ENCODE assay signal across 16 cellular contexts in genomic region chr3:54294214-54294613, GRCh38.
DNase-seq lines count a peak whose midpoint lies in the region; TF ChIP-seq lines count a peak whose summit lies in the region.
"Had no signal": no experiment of that assay in that cellular context is flagged by ENCODE, and none has a peak within 500 bp of the region (broad histone marks: within the 10 kb centered on the region; RNA-seq: fewer than 3 reads in every experiment).

No MANE protein-coding gene starts in this region.

- H3K36me3 Mint-ChIP-seq in activated CD4-positive, alpha-beta memory T cell treated with anti-CD3 and anti-CD28 coated beads for 36 hours, result no peaks in the 10 kb centered on the region
- H3K36me3 Mint-ChIP-seq: CD4-positive, alpha-beta memory T cell had no signal

- H3K4me1 Mint-ChIP-seq in activated CD4-positive, alpha-beta memory T cell treated with anti-CD3 and anti-CD28 coated beads for 36 hours (ENCODE audit: low read depth), result no peaks in the 10 kb centered on the region
- H3K4me1 Mint-ChIP-seq: CD4-positive, alpha-beta memory T cell had no signal

- no peaks in the 10 kb centered on the region for H3K27me3 Mint-ChIP-seq in activated CD4-positive, alpha-beta memory T cell treated with anti-CD3 and anti-CD28 coated beads for 36 hours

- peak; percentile 29; the same call in 1 of the 2 replicates for TF ChIP-seq CTCF in WERI-Rb-1 (IDR thresholded peaks at IDR 0.05; ENCODE audit: low read depth, low read length)

- no peak overlapping the region for H3K4me3 ChIP-seq in Jurkat, Clone E6-1 (ENCODE audit: low read length)
- no peak overlapping the region for H3K4me3 ChIP-seq in WERI-Rb-1 (ENCODE audit: low read depth, low read length)
- H3K4me3 ChIP-seq: MG63, SJCRH30 had no signal

- no peak overlapping the region for H3K4me3 Mint-ChIP-seq in activated CD4-positive, alpha-beta memory T cell treated with anti-CD3 and anti-CD28 coated beads for 36 hours
- H3K4me3 Mint-ChIP-seq: CD4-positive, alpha-beta memory T cell had no signal

- H3K36me3 ChIP-seq in WERI-Rb-1, result no peaks in the 10 kb centered on the region
- H3K36me3 ChIP-seq: MG63, SJCRH30 had no signal

- H3K9me3 Mint-ChIP-seq in activated CD4-positive, alpha-beta memory T cell treated with anti-CD3 and anti-CD28 coated beads for 36 hours, result peaks cover 2% of the 10 kb centered on the region

- CTCF ChIA-PET in activated CD4-positive, alpha-beta memory T cell treated with anti-CD3 and anti-CD28 coated beads for 36 hours (lab: Charles Lee), result no interaction called here

- no peak overlapping the region for H3K27ac ChIP-seq in WERI-Rb-1
- H3K27ac ChIP-seq: SJCRH30 had no signal

- no peaks in the 10 kb centered on the region for H3K27me3 ChIP-seq in WERI-Rb-1 (ENCODE audit: insufficient read depth, low read depth, severe bottlenecking)
- H3K27me3 ChIP-seq: MG63, SJCRH30 had no signal

- DNase-seq in ELF-1 (ENCODE audit: low read depth, low spot score) (peak; percentile 50), WERI-Rb-1 (no peak), islet precursor cell (peak; percentile 60), NCI-H1436 (lab: John Stamatoyannopoulos, UW) (no peak), GM19238 (ENCODE audit: insufficient read length, low spot score) (no peak), HuH-7 (ENCODE audit: low spot score) (no peak)
- peak; percentile 9 for DNase-seq in Jurkat, Clone E6-1 (ENCODE audit: low read depth, low spot score)
- no peak for DNase-seq in activated CD4-positive, alpha-beta memory T cell treated with anti-CD3 and anti-CD28 coated beads for 36 hours
- DNase-seq: AML-193; CD4-positive, alpha-beta memory T cell; KG1; MG63; NCI-H1930; RPMI8226; SW 1271 had no signal

- POLR2A ChIA-PET in activated CD4-positive, alpha-beta memory T cell treated with anti-CD3 and anti-CD28 coated beads for 36 hours (lab: Charles Lee), result no interaction called here

- H3K27ac Mint-ChIP-seq in activated CD4-positive, alpha-beta memory T cell treated with anti-CD3 and anti-CD28 coated beads for 36 hours, result no peak overlapping the region
- H3K27ac Mint-ChIP-seq: CD4-positive, alpha-beta memory T cell had no signal

- intact Hi-C loops in activated CD4-positive, alpha-beta memory T cell treated with anti-CD3 and anti-CD28 coated beads for 36 hours (cut with micrococcal nuclease), result no loop called here

- H3K9me3 ChIP-seq in WERI-Rb-1 (ENCODE audit: severe bottlenecking), result no peaks in the 10 kb centered on the region
- H3K9me3 ChIP-seq: MG63, SJCRH30 had no signal

Comparison
In these comparisons a context has a peak if more than half of its experiments do, and no peak if none do; other contexts are left out.
1. DNase-seq: peak in ELF-1 (single experiment), Jurkat, Clone E6-1 (single experiment) and islet precursor cell (single experiment); none in WERI-Rb-1 (single experiment), NCI-H1436 (single experiment), GM19238 (single experiment), HuH-7 (single experiment) and activated CD4-positive, alpha-beta memory T cell treated with anti-CD3 and anti-CD28 coated beads for 36 hours (single experiment).